In the genomic region with DNA sequence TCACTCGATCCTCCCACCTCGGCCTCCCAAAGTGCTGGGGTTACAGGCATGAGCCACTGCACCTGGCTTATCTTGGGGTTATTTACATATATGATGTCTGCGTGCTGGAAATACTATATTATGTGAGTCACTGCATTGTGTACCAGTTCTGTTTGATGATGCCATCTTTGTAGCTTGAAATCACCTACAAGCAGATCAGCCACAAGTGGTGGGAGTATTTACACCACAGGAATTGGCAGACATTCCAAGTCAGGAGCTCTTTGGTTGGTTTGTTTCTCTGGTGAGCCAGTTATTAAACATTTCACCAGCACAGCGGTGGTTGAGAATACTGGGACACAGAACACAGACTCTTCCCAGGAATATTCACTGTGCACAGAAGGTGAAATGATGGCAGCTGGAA, we compare ENCODE assay signal across 37 cellular contexts. TPM values are rescaled to one million over a fixed set of nuclear protein-coding genes. Genes with fewer than 3 reads are reported as not detected.
DNase-seq lines count a peak whose midpoint lies in the region; ATAC-seq, FAIRE-seq and TF ChIP-seq lines count a peak whose summit lies in the region.
"Had no signal": no experiment of that assay in that cellular context is flagged by ENCODE, and none has a peak within 500 bp of the region (broad histone marks: within the 10 kb centered on the region; RNA-seq: fewer than 3 reads in every experiment).

No MANE protein-coding gene starts in this region.

- peaks cover 15% of the 10 kb centered on the region for H3K36me3 Mint-ChIP-seq in MCF 10A (ENCODE audit: insufficient read depth, unreplicated experiment)
- peaks cover 5% of the 10 kb centered on the region for H3K36me3 Mint-ChIP-seq in astrocyte (ENCODE audit: low read depth, unreplicated experiment)
- H3K36me3 Mint-ChIP-seq: activated CD8-positive, alpha-beta memory T cell treated with anti-CD3 and anti-CD28 coated beads, Interleukin-2, amount 10 ng/mL, durations not matched to agents 7 days and 5 days; activated naive CD8-positive, alpha-beta T cell treated with anti-CD3 and anti-CD28 coated beads, Interleukin-2, amount 10 ng/mL, durations not matched to agents 7 days and 5 days; CD4-positive, CD25-positive, alpha-beta regulatory T cell had no signal

- BruUV-seq in MCF 10A (replicated peaks; lab: Mats Ljungman, UMichigan), result no TSS peak

- H3K36me3 ChIP-seq in breast epithelium, result no peaks in the 10 kb centered on the region
- no peaks in the 10 kb centered on the region for H3K36me3 ChIP-seq in astrocyte (ENCODE audit: insufficient read depth, low read length)
- H3K36me3 ChIP-seq: ascending aorta, right atrium auricular region had no signal

- H2AFZ ChIP-seq in astrocyte (ENCODE audit: low read depth, low read length), result no peak overlapping the region

- H3K9me3 Mint-ChIP-seq in MCF 10A (ENCODE audit: unreplicated experiment), result no peaks in the 10 kb centered on the region
- H3K9me3 Mint-ChIP-seq in astrocyte (ENCODE audit: unreplicated experiment), result peaks cover 3% of the 10 kb centered on the region
- H3K9me3 Mint-ChIP-seq: activated naive CD8-positive, alpha-beta T cell treated with anti-CD3 and anti-CD28 coated beads, Interleukin-2, amount 10 ng/mL, durations not matched to agents 7 days and 5 days; activated T-cell treated with anti-CD3 and anti-CD28 coated beads, Interleukin-2, amount 50 U/mL, for 4 hours; CD4-positive, CD25-positive, alpha-beta regulatory T cell; central memory CD8-positive, alpha-beta T cell had no signal

- H3K27ac Mint-ChIP-seq in MCF 10A (ENCODE audit: low read depth, unreplicated experiment), result no peak overlapping the region
- H3K27ac Mint-ChIP-seq in astrocyte (ENCODE audit: unreplicated experiment), result no peak overlapping the region
- H3K27ac Mint-ChIP-seq: activated CD8-positive, alpha-beta memory T cell treated with anti-CD3 and anti-CD28 coated beads, Interleukin-2, amount 10 ng/mL, durations not matched to agents 7 days and 5 days; activated naive CD8-positive, alpha-beta T cell treated with anti-CD3 and anti-CD28 coated beads, Interleukin-2, amount 10 ng/mL, durations not matched to agents 7 days and 5 days; CD4-positive, CD25-positive, alpha-beta regulatory T cell; T-helper 17 cell had no signal

- no peak overlapping the region for H3K4me3 ChIP-seq in breast epithelium
- H3K4me3 ChIP-seq in astrocyte (ENCODE audit: insufficient read depth, low read depth, low read length), result no peak overlapping the region
- H3K4me3 ChIP-seq: A549, ascending aorta, dorsolateral prefrontal cortex, GM12878, right atrium auricular region, testis had no signal

- CTCF ChIA-PET in MCF 10A (lab: Yijun Ruan, JAX), result interaction anchor here (1.2 kb wide), 1 partner anchor 54 kb away, joined by 4 read pairs; no protein-coding TSS in a partner anchor

- no peak for FAIRE-seq in astrocyte (lab: Jason Lieb, UNC)
- FAIRE-seq: A549, endometrium, GM12878, H1, TTC549 had no signal

- H3K27me3 Mint-ChIP-seq in MCF 10A (ENCODE audit: insufficient read depth, unreplicated experiment), result no peaks in the 10 kb centered on the region
- no peaks in the 10 kb centered on the region for H3K27me3 Mint-ChIP-seq in astrocyte (ENCODE audit: low read depth, unreplicated experiment)
- H3K27me3 Mint-ChIP-seq: activated CD8-positive, alpha-beta memory T cell treated with anti-CD3 and anti-CD28 coated beads, Interleukin-2, amount 10 ng/mL, durations not matched to agents 7 days and 5 days; activated naive CD8-positive, alpha-beta T cell treated with anti-CD3 and anti-CD28 coated beads, Interleukin-2, amount 10 ng/mL, durations not matched to agents 7 days and 5 days; central memory CD8-positive, alpha-beta T cell; T-helper 17 cell had no signal

- peaks cover 8% of the 10 kb centered on the region for H3K4me1 Mint-ChIP-seq in MCF 10A (ENCODE audit: insufficient read depth, unreplicated experiment)
- no peaks in the 10 kb centered on the region for H3K4me1 Mint-ChIP-seq in astrocyte (ENCODE audit: low read depth, unreplicated experiment)

- ATAC-seq in foreskin keratinocyte, result no peak
- ATAC-seq: A549; activated CD8-positive, alpha-beta memory T cell treated with anti-CD3 and anti-CD28 coated beads, Interleukin-2, amount 10 ng/mL, durations not matched to agents 7 days and 5 days; activated T-cell treated with anti-CD3 and anti-CD28 coated beads, Interleukin-2, amount 50 U/mL, for 4 hours; GM12878; left lobe of liver; stimulated activated naive CD8-positive, alpha-beta T cell treated with anti-CD3 and anti-CD28 coated beads, Interleukin-15, Interleukin-2, amounts not matched to agents 100 U/mL and 50 U/mL, for 24 hours; T-helper 17 cell had no signal

- no peak overlapping the region for H3K4me2 ChIP-seq in astrocyte (ENCODE audit: low read length)
- H3K4me2 ChIP-seq: A549, SK-N-SH had no signal

- no peak for TF ChIP-seq CTCF in MCF 10A (IDR thresholded peaks at IDR 0.05; ENCODE audit: unreplicated experiment)
- TF ChIP-seq CTCF in breast epithelium (IDR thresholded peaks at IDR 0.05), result no peak
- TF ChIP-seq CTCF in astrocyte (IDR thresholded peaks at IDR 0.05; ENCODE audit: insufficient read depth, low read depth, low read length), result no peak
- TF ChIP-seq CTCF in foreskin keratinocyte (conservative IDR thresholded peaks at IDR 0.05), result no peak

- H3K9me3 ChIP-seq in breast epithelium (no peaks in the 10 kb centered on the region), astrocyte (ENCODE audit: insufficient read depth, low read depth, low read length) (no peaks in the 10 kb centered on the region)
- H3K9me3 ChIP-seq: A549, ascending aorta, right atrium auricular region, SK-N-SH, testis had no signal

- no peak overlapping the region for H3K9ac ChIP-seq in astrocyte (ENCODE audit: low read length)
- H3K9ac ChIP-seq: SK-N-SH had no signal

- POLR2A ChIA-PET in MCF 10A (lab: Yijun Ruan, JAX), result no interaction called here

- H3K4me3 Mint-ChIP-seq in MCF 10A (ENCODE audit: unreplicated experiment), result no peak overlapping the region
- H3K4me3 Mint-ChIP-seq in astrocyte (ENCODE audit: unreplicated experiment), result no peak overlapping the region
- H3K4me3 Mint-ChIP-seq: activated CD8-positive, alpha-beta memory T cell treated with anti-CD3 and anti-CD28 coated beads, Interleukin-2, amount 10 ng/mL, durations not matched to agents 7 days and 5 days; activated naive CD8-positive, alpha-beta T cell treated with anti-CD3 and anti-CD28 coated beads, Interleukin-2, amount 10 ng/mL, durations not matched to agents 7 days and 5 days; activated T-cell treated with anti-CD3 and anti-CD28 coated beads, Interleukin-2, amount 50 U/mL, for 4 hours; CD4-positive, CD25-positive, alpha-beta regulatory T cell; central memory CD8-positive, alpha-beta T cell; T-helper 17 cell had no signal

- TF ChIP-seq POLR2A in breast epithelium (IDR thresholded peaks at IDR 0.05), result no peak

- H3K27ac ChIP-seq in breast epithelium (no peak overlapping the region), astrocyte (ENCODE audit: low read depth, low read length) (no peak overlapping the region), foreskin keratinocyte (no peak overlapping the region)
- H3K27ac ChIP-seq: A549, ascending aorta, right atrium auricular region, testis had no signal

- H3K4me1 ChIP-seq in breast epithelium (no peaks in the 10 kb centered on the region), astrocyte (ENCODE audit: insufficient read depth, low read length) (peaks cover 5% of the 10 kb centered on the region), foreskin keratinocyte (no peaks in the 10 kb centered on the region)
- H3K4me1 ChIP-seq: A549, testis had no signal

- intact Hi-C loops in MCF 10A (cut with micrococcal nuclease) (no loop called here), breast epithelium (cut with DNase I; ENCODE audit: low total_unique reads) (no loop called here)

- DNase-seq in MCF 10A (ENCODE audit: unreplicated experiment), result peak; percentile 40
- no peak for DNase-seq in breast epithelium (ENCODE audit: low spot score in 2 of 2)
- DNase-seq in astrocyte (ENCODE audit: low read depth), result peak; percentile 37
- peak; percentile 44 to 52 for DNase-seq in foreskin keratinocyte
- DNase-seq in NCI-H2081 treated with DMSO at 0.1 percent for 48 hours (lab: John Stamatoyannopoulos, UW), result no peak
- no peak for DNase-seq in stimulated activated CD4-positive, alpha-beta T cell treated with anti-CD3 and anti-CD28 coated beads, Interleukin-15, amount 100 ng/mL, for 24 hours
- no peak for DNase-seq in T-helper 1 cell
- no peak for DNase-seq in NCI-H748 (lab: John Stamatoyannopoulos, UW; ENCODE audit: unreplicated experiment)
- DNase-seq: activated CD8-positive, alpha-beta memory T cell treated with anti-CD3 and anti-CD28 coated beads, Interleukin-2, amount 10 ng/mL, durations not matched to agents 7 days and 5 days; activated gamma-delta T cell; activated naive CD8-positive, alpha-beta T cell treated with anti-CD3 and anti-CD28 coated beads, Interleukin-2, amount 10 ng/mL, durations not matched to agents 7 days and 5 days; activated T-cell treated with anti-CD3 and anti-CD28 coated beads, Interleukin-2, amount 50 U/mL, for 4 hours; Calu3; CD4-positive, CD25-positive, alpha-beta regulatory T cell; dorsolateral prefrontal cortex; EL; hypothalamus; mesendoderm; MV-4-11; NCI-H1436 treated with DMSO at 0.1 percent for 48 hours; NCI-H2107; NCI-H510A; SK-N-SH; stimulated activated CD4-positive, alpha-beta T cell treated with anti-CD3 and anti-CD28 coated beads, Interleukin-2, amount 100 ng/mL, for 24 hours; stimulated activated naive CD8-positive, alpha-beta T cell treated with anti-CD3 and anti-CD28 coated beads, Interleukin-15, Interleukin-2, amounts not matched to agents 100 U/mL and 50 U/mL, for 24 hours; T-helper 17 cell; testis had no signal

- H3K27me3 ChIP-seq in breast epithelium (no peaks in the 10 kb centered on the region), astrocyte (ENCODE audit: insufficient read depth, low read length) (no peaks in the 10 kb centered on the region), foreskin keratinocyte (no peaks in the 10 kb centered on the region)
- H3K27me3 ChIP-seq: ascending aorta, dorsolateral prefrontal cortex, right atrium auricular region, testis had no signal

- peaks cover 8% of the 10 kb centered on the region for H4K20me1 ChIP-seq in astrocyte (ENCODE audit: insufficient read depth, low read length)

- H3K79me2 ChIP-seq in astrocyte (ENCODE audit: insufficient read depth, low read length), result peaks cover 4% of the 10 kb centered on the region

RNA-seq across cellular contexts. Expression of a gene that starts 4.5 kb away (rescaled TPM):
- 91.3 and 142 TPM in 2 replicates for total RNA-seq in MCF 10A (2022)
- 10 to 100 TPM; 29.3 to 59.6 (median 57.8) TPM for total RNA-seq in breast epithelium
- 60.5 and 71.1 TPM in 2 replicates for total RNA-seq in astrocyte
- total RNA-seq in foreskin keratinocyte, result 63.0 and 67.5 TPM in 2 replicates
- polyA plus RNA-seq in foreskin keratinocyte, result 50.0 and 53.9 TPM in 2 replicates

RNA-seq across cellular contexts. Expression of a gene that starts 22.0 kb away (rescaled TPM):
- 4.0 and 5.2 TPM in 2 replicates for total RNA-seq in MCF 10A (2022)
- total RNA-seq in breast epithelium, result 1 to 10 TPM in 2 of 3 donors, under 1 TPM in 1; 0.32 to 9.5 (median 5.6) TPM
- 49.5 and 55.9 TPM in 2 replicates for total RNA-seq in astrocyte
- 1.5 and 1.7 TPM in 2 replicates for total RNA-seq in foreskin keratinocyte
- 5.1 and 6.4 TPM in 2 replicates for polyA plus RNA-seq in foreskin keratinocyte
- total RNA-seq: activated naive CD8-positive, alpha-beta T cell treated with anti-CD3 and anti-CD28 coated beads, Interleukin-2, amount 10 ng/mL, durations not matched to agents 7 days and 5 days; ascending aorta; CD4-positive, CD25-positive, alpha-beta regulatory T cell; left lobe of liver; T-helper 17 cell had no signal
- polyA plus RNA-seq: CD4-positive, CD25-positive, alpha-beta regulatory T cell had no signal

RNA-seq across cellular contexts. Expression of a gene that starts 27.8 kb away (rescaled TPM):
- total RNA-seq in MCF 10A (2022) (24.1 and 27.1 TPM in 2 replicates), breast epithelium (10 to 100 TPM; 13.8 to 14.8 (median 13.8) TPM), astrocyte (14.7 and 15.2 TPM in 2 replicates), foreskin keratinocyte (22.5 and 22.7 TPM in 2 replicates)
- 30.6 and 32.0 TPM in 2 replicates for polyA plus RNA-seq in foreskin keratinocyte

RNA-seq across cellular contexts. Expression of a gene that starts 33.3 kb away (rescaled TPM):
- total RNA-seq in MCF 10A (2022) (3.3 and 4.5 TPM in 2 replicates), breast epithelium (1 to 10 TPM in 1 of 3 donors, not detected in 2; 2.3 TPM), astrocyte (2.8 and 4.6 TPM in 2 replicates), foreskin keratinocyte (2.1 and 2.5 TPM in 2 replicates)
- polyA plus RNA-seq in foreskin keratinocyte, result 3.6 and 5.0 TPM in 2 replicates
- polyA plus RNA-seq: CD4-positive, CD25-positive, alpha-beta regulatory T cell; fibroblast of lung had no signal

RNA-seq across cellular contexts. Expression of a gene that starts 44.3 kb away (rescaled TPM):
- total RNA-seq in MCF 10A (2022), result 30.5 and 36.3 TPM in 2 replicates
- total RNA-seq in breast epithelium, result 10 to 100 TPM; 13.3 to 17.1 (median 13.8) TPM
- total RNA-seq in astrocyte, result 20.9 and 22.9 TPM in 2 replicates
- total RNA-seq in foreskin keratinocyte, result 12.7 and 13.5 TPM in 2 replicates
- polyA plus RNA-seq in foreskin keratinocyte, result 15.6 and 18.3 TPM in 2 replicates

Comparison
In these comparisons a context has a peak if more than half of its experiments do, and no peak if none do; other contexts are left out.
1. DNase-seq: peak in MCF 10A (single experiment), astrocyte (single experiment) and foreskin keratinocyte (2 of 2); none in breast epithelium (0 of 2), NCI-H2081 treated with DMSO at 0.1 percent for 48 hours (single experiment), stimulated activated CD4-positive, alpha-beta T cell treated with anti-CD3 and anti-CD28 coated beads, Interleukin-15, amount 100 ng/mL, for 24 hours (single experiment), T-helper 1 cell (0 of 5) and NCI-H748 (single experiment).